Comparison of ENCODE assay signal across 2 cellular contexts in the genomic region with DNA sequence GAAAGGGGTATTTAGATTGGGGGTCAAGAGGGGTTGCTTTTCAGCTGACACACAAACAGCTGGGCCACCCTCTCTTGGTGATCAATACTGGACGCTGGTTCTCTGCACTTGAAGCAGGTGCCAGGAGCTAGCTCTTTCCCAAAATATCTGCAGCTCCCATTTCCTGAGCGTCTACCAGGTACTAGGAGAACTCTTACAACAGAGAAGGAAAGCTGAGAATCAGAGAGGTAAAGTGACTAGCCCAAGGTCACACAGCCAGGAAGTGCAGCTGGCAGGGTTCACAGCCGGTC.
TF ChIP-seq lines count a peak whose summit lies in the region.

No MANE protein-coding gene starts in this region.

TF ChIP-seq in GM12878, 131 proteins besides CTCF, POLR2A, EP300 and RAD21 (continued from another document):
- TF ChIP-seq, protein P1, sequence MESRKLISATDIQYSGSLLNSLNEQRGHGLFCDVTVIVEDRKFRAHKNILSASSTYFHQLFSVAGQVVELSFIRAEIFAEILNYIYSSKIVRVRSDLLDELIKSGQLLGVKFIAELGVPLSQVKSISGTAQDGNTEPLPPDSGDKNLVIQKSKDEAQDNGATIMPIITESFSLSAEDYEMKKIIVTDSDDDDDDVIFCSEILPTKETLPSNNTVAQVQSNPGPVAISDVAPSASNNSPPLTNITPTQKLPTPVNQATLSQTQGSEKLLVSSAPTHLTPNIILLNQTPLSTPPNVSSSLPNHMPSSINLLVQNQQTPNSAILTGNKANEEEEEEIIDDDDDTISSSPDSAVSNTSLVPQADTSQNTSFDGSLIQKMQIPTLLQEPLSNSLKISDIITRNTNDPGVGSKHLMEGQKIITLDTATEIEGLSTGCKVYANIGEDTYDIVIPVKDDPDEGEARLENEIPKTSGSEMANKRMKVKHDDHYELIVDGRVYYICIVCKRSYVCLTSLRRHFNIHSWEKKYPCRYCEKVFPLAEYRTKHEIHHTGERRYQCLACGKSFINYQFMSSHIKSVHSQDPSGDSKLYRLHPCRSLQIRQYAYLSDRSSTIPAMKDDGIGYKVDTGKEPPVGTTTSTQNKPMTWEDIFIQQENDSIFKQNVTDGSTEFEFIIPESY (IDR thresholded peaks at IDR 0.05), result no peak
- TF ChIP-seq KAT2A (conservative IDR thresholded peaks at IDR 0.05; ENCODE audit: control insufficient read depth, low read depth, low read length) (no peak), RFX5 (IDR thresholded peaks at IDR 0.05; ENCODE audit: low read depth, low read length) (no peak), ZNF217 (IDR thresholded peaks at IDR 0.05) (no peak), PAX5 (IDR thresholded peaks at IDR 0.05; ENCODE audit: borderline replicate concordance, low read depth, low read length) (no peak)
- TF ChIP-seq, protein P2, sequence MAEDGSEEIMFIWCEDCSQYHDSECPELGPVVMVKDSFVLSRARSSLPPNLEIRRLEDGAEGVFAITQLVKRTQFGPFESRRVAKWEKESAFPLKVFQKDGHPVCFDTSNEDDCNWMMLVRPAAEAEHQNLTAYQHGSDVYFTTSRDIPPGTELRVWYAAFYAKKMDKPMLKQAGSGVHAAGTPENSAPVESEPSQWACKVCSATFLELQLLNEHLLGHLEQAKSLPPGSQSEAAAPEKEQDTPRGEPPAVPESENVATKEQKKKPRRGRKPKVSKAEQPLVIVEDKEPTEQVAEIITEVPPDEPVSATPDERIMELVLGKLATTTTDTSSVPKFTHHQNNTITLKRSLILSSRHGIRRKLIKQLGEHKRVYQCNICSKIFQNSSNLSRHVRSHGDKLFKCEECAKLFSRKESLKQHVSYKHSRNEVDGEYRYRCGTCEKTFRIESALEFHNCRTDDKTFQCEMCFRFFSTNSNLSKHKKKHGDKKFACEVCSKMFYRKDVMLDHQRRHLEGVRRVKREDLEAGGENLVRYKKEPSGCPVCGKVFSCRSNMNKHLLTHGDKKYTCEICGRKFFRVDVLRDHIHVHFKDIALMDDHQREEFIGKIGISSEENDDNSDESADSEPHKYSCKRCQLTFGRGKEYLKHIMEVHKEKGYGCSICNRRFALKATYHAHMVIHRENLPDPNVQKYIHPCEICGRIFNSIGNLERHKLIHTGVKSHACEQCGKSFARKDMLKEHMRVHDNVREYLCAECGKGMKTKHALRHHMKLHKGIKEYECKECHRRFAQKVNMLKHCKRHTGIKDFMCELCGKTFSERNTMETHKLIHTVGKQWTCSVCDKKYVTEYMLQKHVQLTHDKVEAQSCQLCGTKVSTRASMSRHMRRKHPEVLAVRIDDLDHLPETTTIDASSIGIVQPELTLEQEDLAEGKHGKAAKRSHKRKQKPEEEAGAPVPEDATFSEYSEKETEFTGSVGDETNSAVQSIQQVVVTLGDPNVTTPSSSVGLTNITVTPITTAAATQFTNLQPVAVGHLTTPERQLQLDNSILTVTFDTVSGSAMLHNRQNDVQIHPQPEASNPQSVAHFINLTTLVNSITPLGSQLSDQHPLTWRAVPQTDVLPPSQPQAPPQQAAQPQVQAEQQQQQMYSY (CRISPR knock-in tag; IDR thresholded peaks at IDR 0.05), result no peak

TF ChIP-seq in SK-N-SH treated with all-trans-retinoic acid at 6 μM for 48 hours, 23 proteins besides CTCF, POLR2A, EP300 and RAD21 (continued from another document):
- TF ChIP-seq, protein P3, sequence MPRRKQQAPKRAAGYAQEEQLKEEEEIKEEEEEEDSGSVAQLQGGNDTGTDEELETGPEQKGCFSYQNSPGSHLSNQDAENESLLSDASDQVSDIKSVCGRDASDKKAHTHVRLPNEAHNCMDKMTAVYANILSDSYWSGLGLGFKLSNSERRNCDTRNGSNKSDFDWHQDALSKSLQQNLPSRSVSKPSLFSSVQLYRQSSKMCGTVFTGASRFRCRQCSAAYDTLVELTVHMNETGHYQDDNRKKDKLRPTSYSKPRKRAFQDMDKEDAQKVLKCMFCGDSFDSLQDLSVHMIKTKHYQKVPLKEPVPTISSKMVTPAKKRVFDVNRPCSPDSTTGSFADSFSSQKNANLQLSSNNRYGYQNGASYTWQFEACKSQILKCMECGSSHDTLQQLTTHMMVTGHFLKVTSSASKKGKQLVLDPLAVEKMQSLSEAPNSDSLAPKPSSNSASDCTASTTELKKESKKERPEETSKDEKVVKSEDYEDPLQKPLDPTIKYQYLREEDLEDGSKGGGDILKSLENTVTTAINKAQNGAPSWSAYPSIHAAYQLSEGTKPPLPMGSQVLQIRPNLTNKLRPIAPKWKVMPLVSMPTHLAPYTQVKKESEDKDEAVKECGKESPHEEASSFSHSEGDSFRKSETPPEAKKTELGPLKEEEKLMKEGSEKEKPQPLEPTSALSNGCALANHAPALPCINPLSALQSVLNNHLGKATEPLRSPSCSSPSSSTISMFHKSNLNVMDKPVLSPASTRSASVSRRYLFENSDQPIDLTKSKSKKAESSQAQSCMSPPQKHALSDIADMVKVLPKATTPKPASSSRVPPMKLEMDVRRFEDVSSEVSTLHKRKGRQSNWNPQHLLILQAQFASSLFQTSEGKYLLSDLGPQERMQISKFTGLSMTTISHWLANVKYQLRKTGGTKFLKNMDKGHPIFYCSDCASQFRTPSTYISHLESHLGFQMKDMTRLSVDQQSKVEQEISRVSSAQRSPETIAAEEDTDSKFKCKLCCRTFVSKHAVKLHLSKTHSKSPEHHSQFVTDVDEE (CRISPR knock-in tag; IDR thresholded peaks at IDR 0.05), result no peak
- no peak for TF ChIP-seq RARB (CRISPR knock-in tag; IDR thresholded peaks at IDR 0.05)
- TF ChIP-seq ISL1 (CRISPR knock-in tag; IDR thresholded peaks at IDR 0.05), result no peak
